Comparison of ENCODE assay signal across 14 cellular contexts in the genomic region with DNA sequence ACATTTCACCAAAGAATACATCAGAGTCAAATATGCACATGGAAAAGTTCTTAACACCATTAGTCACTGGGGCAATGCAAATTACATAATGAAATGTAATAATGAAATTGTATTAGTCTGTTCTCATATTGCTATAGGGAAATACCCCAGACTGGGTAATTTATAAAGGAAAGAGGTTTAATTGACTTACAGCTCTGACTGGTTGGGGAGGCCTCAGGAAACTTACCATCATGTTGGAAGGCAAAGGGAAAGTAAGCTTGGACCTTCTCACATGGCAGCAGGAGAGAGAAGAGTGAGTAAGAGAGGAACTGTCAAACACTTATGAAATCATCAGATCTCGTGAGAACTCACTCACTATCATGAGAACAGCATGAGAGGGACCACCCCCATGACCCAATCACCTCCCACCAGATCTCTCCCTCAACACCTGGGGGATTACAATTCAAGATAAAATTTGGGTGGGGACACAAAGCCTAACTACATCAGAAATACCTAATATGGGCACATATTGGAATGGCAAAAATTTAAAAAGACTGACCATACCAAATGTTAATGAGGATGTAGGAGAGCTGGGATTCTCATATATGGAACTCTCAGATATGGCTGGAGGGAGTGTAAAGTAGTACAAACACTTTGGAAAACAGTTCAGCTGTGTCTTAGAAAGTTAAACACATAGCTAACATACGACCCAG.
A peak's percentile ranks its signal among the peaks of the same experiment; 100 is the strongest.
DNase-seq lines count a peak whose midpoint lies in the region; ATAC-seq and TF ChIP-seq lines count a peak whose summit lies in the region.
"Had no signal": no experiment of that assay in that cellular context is flagged by ENCODE, and none has a peak within 500 bp of the region (broad histone marks: within the 10 kb centered on the region; RNA-seq: fewer than 3 reads in every experiment).

No MANE protein-coding gene starts in this region.

- H3K4me3 Mint-ChIP-seq in natural killer cell treated with Interleukin-12 subunit alpha and Interleukin-12 subunit beta and Interleukin-15 and Interleukin-18, amount 100 ng/mL, for 72 hours = peak overlapping the region; percentile 43
- no peak overlapping the region for H3K4me3 Mint-ChIP-seq in natural killer cell
- no peak overlapping the region for H3K4me3 Mint-ChIP-seq in central memory CD8-positive, alpha-beta T cell
- H3K4me3 Mint-ChIP-seq in stimulated activated naive CD8-positive, alpha-beta T cell treated with anti-CD3 and anti-CD28 coated beads, Interleukin-15, Interleukin-2, amounts not matched to agents 100 ng/mL and 50 ng/mL, for 24 hours = no peak overlapping the region

- no peaks in the 10 kb centered on the region for H3F3A ChIP-seq in smooth muscle cell (ENCODE audit: low read depth)

- peaks cover 45 to 61% of the 10 kb centered on the region in 2 donors for H3K4me1 Mint-ChIP-seq in natural killer cell treated with Interleukin-12 subunit alpha and Interleukin-12 subunit beta and Interleukin-15 and Interleukin-18, amount 100 ng/mL, for 72 hours (ENCODE audit: low read depth in 2 of 2)
- H3K4me1 Mint-ChIP-seq in natural killer cell = peaks cover 33 to 34% of the 10 kb centered on the region in 2 donors
- peaks cover 79% of the 10 kb centered on the region for H3K4me1 Mint-ChIP-seq in central memory CD8-positive, alpha-beta T cell
- peaks cover 74% of the 10 kb centered on the region for H3K4me1 Mint-ChIP-seq in stimulated activated naive CD8-positive, alpha-beta T cell treated with anti-CD3 and anti-CD28 coated beads, Interleukin-15, Interleukin-2, amounts not matched to agents 100 ng/mL and 50 ng/mL, for 24 hours (ENCODE audit: low read depth)

- H3K4me2 ChIP-seq in smooth muscle cell = no peak overlapping the region
- H3K4me2 ChIP-seq: KMS-11 had no signal

- H3K4me3 ChIP-seq in smooth muscle cell = no peak overlapping the region

- H3K27ac Mint-ChIP-seq in natural killer cell treated with Interleukin-12 subunit alpha and Interleukin-12 subunit beta and Interleukin-15 and Interleukin-18, amount 100 ng/mL, for 72 hours = peak overlapping the region; percentile 26 to 48
- H3K27ac Mint-ChIP-seq in natural killer cell = no peak overlapping the region
- peak overlapping the region; percentile 70 for H3K27ac Mint-ChIP-seq in central memory CD8-positive, alpha-beta T cell (ENCODE audit: low read depth)
- peak overlapping the region; percentile 82 for H3K27ac Mint-ChIP-seq in stimulated activated naive CD8-positive, alpha-beta T cell treated with anti-CD3 and anti-CD28 coated beads, Interleukin-15, Interleukin-2, amounts not matched to agents 100 ng/mL and 50 ng/mL, for 24 hours

- 76% methylated on average over 2 of the region's 2 CpGs for WGBS in smooth muscle cell (ENCODE audit: low lambda C conversion rate)

- no peak overlapping the region for H3K27ac ChIP-seq in smooth muscle cell (ENCODE audit: low read depth)
- H3K27ac ChIP-seq: KMS-11 had no signal

- H3K9ac ChIP-seq in smooth muscle cell (ENCODE audit: low read depth) = no peak overlapping the region
- H3K9ac ChIP-seq: KMS-11 had no signal

- TF ChIP-seq CTCF in natural killer cell (IDR thresholded peaks at IDR 0.05) (no peak), smooth muscle cell (IDR thresholded peaks at IDR 0.05; ENCODE audit: borderline replicate concordance, insufficient read depth, poor library complexity, severe bottlenecking) (no peak)

- no peaks in the 10 kb centered on the region for H3K4me1 ChIP-seq in smooth muscle cell (ENCODE audit: low read depth)

- peaks cover 7% of the 10 kb centered on the region for H3K9me3 ChIP-seq in smooth muscle cell (replicated peaks; ENCODE audit: low read depth)

- H4K20me1 ChIP-seq in smooth muscle cell (ENCODE audit: low read depth) = no peaks in the 10 kb centered on the region

- no peak overlapping the region for H2AFZ ChIP-seq in smooth muscle cell (ENCODE audit: low read depth)

- ATAC-seq in natural killer cell treated with Interleukin-12 subunit alpha and Interleukin-12 subunit beta and Interleukin-15 and Interleukin-18, amount 100 ng/mL, for 72 hours = peak in 1 of 2 donors; percentile 29
- ATAC-seq in natural killer cell = no peak
- ATAC-seq in central memory CD8-positive, alpha-beta T cell (replicated peaks; ENCODE audit: extremely low read depth, poor library complexity, severe bottlenecking) = no peak
- no peak for ATAC-seq in GM21529 (IDR thresholded peaks at IDR 0.05; ENCODE audit: unreplicated experiment)

- no peak for DNase-seq in natural killer cell treated with Interleukin-12 subunit alpha and Interleukin-12 subunit beta and Interleukin-15 and Interleukin-18, amount 100 ng/mL, for 72 hours (ENCODE audit: low spot score)
- no peak for DNase-seq in natural killer cell
- peak; percentile 81 for DNase-seq in MV-4-11 (lab: John Stamatoyannopoulos, UW)
- no peak for DNase-seq in central memory CD8-positive, alpha-beta T cell (ENCODE audit: low spot score in 2 of 2)
- DNase-seq in SKM-1 treated with dmso at 0.1 percent for 144 hours (lab: John Stamatoyannopoulos, UW; ENCODE audit: unreplicated experiment) = no peak
- no peak for DNase-seq in smooth muscle cell (lab: John Stamatoyannopoulos, UW; ENCODE audit: unreplicated experiment)
- DNase-seq: effector CD4-positive, alpha-beta T cell; NCI-H2029 treated with DMSO at 0.1 percent for 48 hours; NCI-H82; posterior cingulate gyrus; SIG-M5 had no signal

- no peaks in the 10 kb centered on the region for H3K27me3 ChIP-seq in smooth muscle cell (ENCODE audit: low read depth)

- intact Hi-C loops in natural killer cell (cut with micrococcal nuclease) = loop anchor here (10.0 kb wide), 1 partner anchor 171 kb away; no protein-coding TSS in a partner anchor

- H3K27me3 Mint-ChIP-seq in natural killer cell treated with Interleukin-12 subunit alpha and Interleukin-12 subunit beta and Interleukin-15 and Interleukin-18, amount 100 ng/mL, for 72 hours = no peaks in the 10 kb centered on the region
- H3K27me3 Mint-ChIP-seq in natural killer cell (ENCODE audit: low read depth in 2 of 2) = peaks cover 4 to 21% of the 10 kb centered on the region in 2 donors
- no peaks in the 10 kb centered on the region for H3K27me3 Mint-ChIP-seq in central memory CD8-positive, alpha-beta T cell
- H3K27me3 Mint-ChIP-seq in stimulated activated naive CD8-positive, alpha-beta T cell treated with anti-CD3 and anti-CD28 coated beads, Interleukin-15, Interleukin-2, amounts not matched to agents 100 ng/mL and 50 ng/mL, for 24 hours = no peaks in the 10 kb centered on the region

- H3K79me2 ChIP-seq in smooth muscle cell (ENCODE audit: low read depth) = no peaks in the 10 kb centered on the region

- H3K36me3 ChIP-seq in smooth muscle cell (ENCODE audit: low read depth) = no peaks in the 10 kb centered on the region

- peaks cover 16% of the 10 kb centered on the region for H3K9me3 Mint-ChIP-seq in natural killer cell treated with Interleukin-12 subunit alpha and Interleukin-12 subunit beta and Interleukin-15 and Interleukin-18, amount 100 ng/mL, for 72 hours
- H3K9me3 Mint-ChIP-seq in natural killer cell = peaks cover 6 to 9% of the 10 kb centered on the region in 2 donors
- H3K9me3 Mint-ChIP-seq in central memory CD8-positive, alpha-beta T cell = peaks cover 5% of the 10 kb centered on the region
- H3K9me3 Mint-ChIP-seq in stimulated activated naive CD8-positive, alpha-beta T cell treated with anti-CD3 and anti-CD28 coated beads, Interleukin-15, Interleukin-2, amounts not matched to agents 100 ng/mL and 50 ng/mL, for 24 hours = peaks cover 29% of the 10 kb centered on the region

- H3K36me3 Mint-ChIP-seq in natural killer cell treated with Interleukin-12 subunit alpha and Interleukin-12 subunit beta and Interleukin-15 and Interleukin-18, amount 100 ng/mL, for 72 hours = peaks cover 25% of the 10 kb centered on the region
- peaks cover 15% of the 10 kb centered on the region for H3K36me3 Mint-ChIP-seq in natural killer cell
- H3K36me3 Mint-ChIP-seq in central memory CD8-positive, alpha-beta T cell (ENCODE audit: insufficient read depth) = peaks cover 9% of the 10 kb centered on the region
- peaks cover 18% of the 10 kb centered on the region for H3K36me3 Mint-ChIP-seq in stimulated activated naive CD8-positive, alpha-beta T cell treated with anti-CD3 and anti-CD28 coated beads, Interleukin-15, Interleukin-2, amounts not matched to agents 100 ng/mL and 50 ng/mL, for 24 hours (ENCODE audit: low read depth)

Comparison
In these comparisons a context has a peak if more than half of its experiments do, and no peak if none do; other contexts are left out.
1. H3K27ac Mint-ChIP-seq: peak in natural killer cell treated with Interleukin-12 subunit alpha and Interleukin-12 subunit beta and Interleukin-15 and Interleukin-18, amount 100 ng/mL, for 72 hours (2 of 2), central memory CD8-positive, alpha-beta T cell (single experiment) and stimulated activated naive CD8-positive, alpha-beta T cell treated with anti-CD3 and anti-CD28 coated beads, Interleukin-15, Interleukin-2, amounts not matched to agents 100 ng/mL and 50 ng/mL, for 24 hours (single experiment); none in natural killer cell (0 of 2).